Comparison of ENCODE assay signal across 11 cellular contexts in genomic region chr2:232333361-232334135, GRCh38. TPM values are rescaled to one million over a fixed set of nuclear protein-coding genes. Genes with fewer than 3 reads are reported as not detected.
DNase-seq lines count a peak whose midpoint lies in the region; ATAC-seq and TF ChIP-seq lines count a peak whose summit lies in the region.
"Had no signal": no experiment of that assay in that cellular context is flagged by ENCODE, and none has a peak within 500 bp of the region (broad histone marks: within the 10 kb centered on the region; RNA-seq: fewer than 3 reads in every experiment).

No MANE protein-coding gene starts in this region.

- H3K27me3 ChIP-seq in SU-DHL-6 (ENCODE audit: low read length) (no peaks in the 10 kb centered on the region), aorta (ENCODE audit: control insufficient read depth in 1 of 2, insufficient read depth in 2 of 2, low read length in 1 of 2) (no peaks in the 10 kb centered on the region)

- intact Hi-C loops in left ventricle myocardium superior (cut with micrococcal nuclease) (no loop called here), aorta (cut with DNase I) (no loop called here)

- no peak for ATAC-seq in left ventricle myocardium superior
- ATAC-seq in aorta (ENCODE audit: low FRiP score) = no peak
- ATAC-seq in HG02973 (IDR thresholded peaks at IDR 0.05; ENCODE audit: unreplicated experiment) = no peak
- ATAC-seq in HG03342 (IDR thresholded peaks at IDR 0.05; ENCODE audit: unreplicated experiment) = no peak
- ATAC-seq in GM21717 (IDR thresholded peaks at IDR 0.05; ENCODE audit: unreplicated experiment) = no peak

- H3K36me3 ChIP-seq in SU-DHL-6 (ENCODE audit: low read length) (no peaks in the 10 kb centered on the region), aorta (ENCODE audit: control insufficient read depth in 1 of 2, insufficient read depth in 2 of 2, low read length in 1 of 2) (no peaks in the 10 kb centered on the region)

- no peaks in the 10 kb centered on the region for H3K4me1 ChIP-seq in aorta (ENCODE audit: control insufficient read depth in 1 of 2, insufficient read depth in 2 of 2, low read length in 2 of 2)
- H3K4me1 ChIP-seq: parathyroid adenoma had no signal

- no peak overlapping the region for H3K4me2 ChIP-seq in SU-DHL-6 (ENCODE audit: low read depth, low read length, poor library complexity, severe bottlenecking)

- no peak overlapping the region for H3K9ac ChIP-seq in SU-DHL-6 (ENCODE audit: low read length)
- H3K9ac ChIP-seq: parathyroid adenoma had no signal

- H4K20me1 ChIP-seq in SU-DHL-6 (ENCODE audit: low read depth, low read length) = no peaks in the 10 kb centered on the region

- 94 to 95% methylated on average over 26 to 28 of the region's 28 CpGs for WGBS in aorta, 2 donors

- H3K79me2 ChIP-seq in SU-DHL-6 (ENCODE audit: insufficient read depth, low read length) = no peaks in the 10 kb centered on the region
- H3K79me2 ChIP-seq: parathyroid adenoma had no signal

- no peaks in the 10 kb centered on the region for H3K9me2 ChIP-seq in SU-DHL-6 (replicated peaks; ENCODE audit: insufficient read depth, low read length)

- no peaks in the 10 kb centered on the region for H3F3A ChIP-seq in SU-DHL-6 (ENCODE audit: insufficient read depth)

- H3K27ac ChIP-seq in SU-DHL-6 (ENCODE audit: low read depth, low read length) = no peak overlapping the region
- no peak overlapping the region for H3K27ac ChIP-seq in aorta (ENCODE audit: low read depth in 1 of 2, low read length in 2 of 2)
- H3K27ac ChIP-seq: epithelial cell of prostate, parathyroid adenoma had no signal

- no peak overlapping the region for H2AFZ ChIP-seq in SU-DHL-6 (ENCODE audit: low read depth, low read length, severe bottlenecking)
- H2AFZ ChIP-seq: parathyroid adenoma had no signal

- TF ChIP-seq CTCF in SU-DHL-6 (IDR thresholded peaks at IDR 0.05; ENCODE audit: insufficient read depth, low read length, poor library complexity, severe bottlenecking) = peak; percentile 45

- no peak overlapping the region for H3K4me3 ChIP-seq in SU-DHL-6 (ENCODE audit: insufficient read depth, low read length, poor library complexity, severe bottlenecking)
- no peak overlapping the region for H3K4me3 ChIP-seq in aorta (ENCODE audit: low read length in 2 of 2)

- H3K9me3 ChIP-seq in SU-DHL-6 (ENCODE audit: insufficient read depth, low read length) (no peaks in the 10 kb centered on the region), aorta (ENCODE audit: control insufficient read depth, low read length) (no peaks in the 10 kb centered on the region)

- peak; percentile 9 for DNase-seq in stimulated activated CD4-positive, alpha-beta T cell treated with anti-CD3 and anti-CD28 coated beads, Interleukin-4, amount 100 ng/mL, for 1 hour
- no peak for DNase-seq in stimulated activated CD4-positive, alpha-beta T cell treated with anti-CD3 and anti-CD28 coated beads, Interleukin-4, amount 100 ng/mL, for 4 hours
- DNase-seq in left ventricle myocardium superior = peak; percentile 26
- DNase-seq in aorta = peak; percentile 42 to 67
- DNase-seq: GDM1 had no signal

RNA-seq across cellular contexts. Expression of gene ALPP, which starts 45.0 kb away (rescaled TPM):
- not detected for total RNA-seq in left ventricle myocardium superior
- total RNA-seq in aorta = not detected
- not detected for polyA plus RNA-seq in aorta

Comparison
In these comparisons a context has a peak if more than half of its experiments do, and no peak if none do; other contexts are left out.
1. DNase-seq: peak in stimulated activated CD4-positive, alpha-beta T cell treated with anti-CD3 and anti-CD28 coated beads, Interleukin-4, amount 100 ng/mL, for 1 hour (single experiment), left ventricle myocardium superior (single experiment) and aorta (2 of 2); none in stimulated activated CD4-positive, alpha-beta T cell treated with anti-CD3 and anti-CD28 coated beads, Interleukin-4, amount 100 ng/mL, for 4 hours (0 of 2).